21 cellular contexts compared by ENCODE assay signal in genomic region chr6:100592929-100593328, GRCh38.
DNase-seq lines count a peak whose midpoint lies in the region; ATAC-seq and TF ChIP-seq lines count a peak whose summit lies in the region.
"Had no signal": no experiment of that assay in that cellular context is flagged by ENCODE, and none has a peak within 500 bp of the region (broad histone marks: within the 10 kb centered on the region; RNA-seq: fewer than 3 reads in every experiment).

No MANE protein-coding gene starts in this region.

- H3K4me1 Mint-ChIP-seq in stimulated activated memory B cell treated with anti-CD40 and anti-IgM and Interleukin-4, amounts not matched to agents 10 μg/mL and 1 μg/mL and 100 μg/mL, for 72 hours: no peaks in the 10 kb centered on the region
- H3K4me1 Mint-ChIP-seq: activated T-helper 17 cell treated with anti-CD3 and anti-CD28 coated beads, Interleukin-2, amount 50 U/mL, for 72 hours; stimulated activated naive B cell treated with anti-CD40 and anti-IgM and Interleukin-4, amounts not matched to agents 10 μg/mL and 1 μg/mL and 100 μg/mL, for 72 hours had no signal

- H3K27me3 Mint-ChIP-seq in stimulated activated memory B cell treated with anti-CD40 and anti-IgM and Interleukin-4, amounts not matched to agents 10 μg/mL and 1 μg/mL and 100 μg/mL, for 72 hours: no peaks in the 10 kb centered on the region
- H3K27me3 Mint-ChIP-seq: activated T-helper 17 cell treated with anti-CD3 and anti-CD28 coated beads, Interleukin-2, amount 50 U/mL, for 72 hours; dendritic cell treated with granulocyte-macrophage colony-stimulating factor and Interleukin-4, amounts not matched to agents 40 ng/mL and 50 ng/mL, for 4 days; stimulated activated naive B cell treated with anti-CD40 and anti-IgM and Interleukin-4, amounts not matched to agents 10 μg/mL and 1 μg/mL and 100 μg/mL, for 72 hours had no signal

- no peak overlapping the region for H3K27ac ChIP-seq in esophagus squamous epithelium
- H3K27ac ChIP-seq: BLaER1, GM23248, lower lobe of right lung, PC-9 had no signal

- H3K36me3 ChIP-seq in esophagus squamous epithelium: peaks cover 0 to 41% (median 0%) of the 10 kb centered on the region in 3 donors

- H3K27me3 ChIP-seq in esophagus squamous epithelium: no peaks in the 10 kb centered on the region
- H3K27me3 ChIP-seq: BLaER1 had no signal

- no peak overlapping the region for H3K27ac Mint-ChIP-seq in stimulated activated memory B cell treated with anti-CD40 and anti-IgM and Interleukin-4, amounts not matched to agents 10 μg/mL and 1 μg/mL and 100 μg/mL, for 72 hours
- H3K27ac Mint-ChIP-seq: activated T-helper 17 cell treated with anti-CD3 and anti-CD28 coated beads, Interleukin-2, amount 50 U/mL, for 72 hours; dendritic cell treated with granulocyte-macrophage colony-stimulating factor and Interleukin-4, amounts not matched to agents 40 ng/mL and 50 ng/mL, for 4 days; natural killer cell; stimulated activated naive B cell treated with anti-CD40 and anti-IgM and Interleukin-4, amounts not matched to agents 10 μg/mL and 1 μg/mL and 100 μg/mL, for 72 hours; T-helper 1 cell treated with Interleukin-12 subunit alpha and Interleukin-12 subunit beta and Interleukin-4 antibody, amounts not matched to agents 30 μg/mL and 1 μg/mL, for 36 hours had no signal

- no peak for TF ChIP-seq POLR2A in esophagus squamous epithelium (IDR thresholded peaks at IDR 0.05)

- TF ChIP-seq CTCF in esophagus squamous epithelium (IDR thresholded peaks at IDR 0.05): no peak

- intact Hi-C loops in esophagus squamous epithelium (cut with DNase I): no loop called here

- H3K4me3 ChIP-seq in esophagus squamous epithelium: no peak overlapping the region
- H3K4me3 ChIP-seq: BLaER1, GM23248, lower lobe of right lung, PC-9 had no signal

- no peak overlapping the region for H3K4me3 Mint-ChIP-seq in stimulated activated memory B cell treated with anti-CD40 and anti-IgM and Interleukin-4, amounts not matched to agents 10 μg/mL and 1 μg/mL and 100 μg/mL, for 72 hours
- H3K4me3 Mint-ChIP-seq: activated T-helper 17 cell treated with anti-CD3 and anti-CD28 coated beads, Interleukin-2, amount 50 U/mL, for 72 hours; dendritic cell treated with granulocyte-macrophage colony-stimulating factor and Interleukin-4, amounts not matched to agents 40 ng/mL and 50 ng/mL, for 4 days; natural killer cell; stimulated activated naive B cell treated with anti-CD40 and anti-IgM and Interleukin-4, amounts not matched to agents 10 μg/mL and 1 μg/mL and 100 μg/mL, for 72 hours; T-helper 1 cell treated with Interleukin-12 subunit alpha and Interleukin-12 subunit beta and Interleukin-4 antibody, amounts not matched to agents 30 μg/mL and 1 μg/mL, for 36 hours had no signal

- DNase-seq in NCI-H1417 treated with DMSO at 0.1 percent for 48 hours (lab: John Stamatoyannopoulos, UW) (peak; percentile 100), NCI-H69 (lab: John Stamatoyannopoulos, UW) (peak; percentile 100), left kidney (ENCODE audit: low read depth, low spot score) (peak; percentile 65), T-helper 9 cell (no peak), esophagus squamous epithelium (lab: John Stamatoyannopoulos, UW) (no peak)
- DNase-seq in stimulated activated naive CD4-positive, alpha-beta T cell treated with Interleukin-2 at 50 U/mL for 16 hours (lab: John Stamatoyannopoulos, UW): no peak
- DNase-seq: activated CD4-positive, alpha-beta T cell treated with anti-CD3 and anti-CD28 coated beads for 48 hours; aorta; GM23248; lower lobe of right lung; natural killer cell; PC-9; right cardiac atrium; stimulated activated CD4-positive, alpha-beta T cell treated with anti-CD3 and anti-CD28 coated beads, Interleukin-4, amount 100 ng/mL, for 24 hours; stimulated activated naive B cell treated with anti-CD40 and anti-IgM and Interleukin-4, amounts not matched to agents 10 μg/mL and 1 μg/mL and 100 μg/mL, for 72 hours had no signal

- peaks cover 49% of the 10 kb centered on the region for H3K36me3 Mint-ChIP-seq in stimulated activated memory B cell treated with anti-CD40 and anti-IgM and Interleukin-4, amounts not matched to agents 10 μg/mL and 1 μg/mL and 100 μg/mL, for 72 hours

- WGBS in esophagus squamous epithelium, 2 donors: 68 to 83% methylated on average over 3 of the region's 3 CpGs

- no peaks in the 10 kb centered on the region for H3K9me3 Mint-ChIP-seq in stimulated activated memory B cell treated with anti-CD40 and anti-IgM and Interleukin-4, amounts not matched to agents 10 μg/mL and 1 μg/mL and 100 μg/mL, for 72 hours
- H3K9me3 Mint-ChIP-seq: activated T-helper 17 cell treated with anti-CD3 and anti-CD28 coated beads, Interleukin-2, amount 50 U/mL, for 72 hours; dendritic cell treated with granulocyte-macrophage colony-stimulating factor and Interleukin-4, amounts not matched to agents 40 ng/mL and 50 ng/mL, for 4 days; natural killer cell; stimulated activated naive B cell treated with anti-CD40 and anti-IgM and Interleukin-4, amounts not matched to agents 10 μg/mL and 1 μg/mL and 100 μg/mL, for 72 hours; T-helper 1 cell treated with Interleukin-12 subunit alpha and Interleukin-12 subunit beta and Interleukin-4 antibody, amounts not matched to agents 30 μg/mL and 1 μg/mL, for 36 hours had no signal

- H3K9me3 ChIP-seq in esophagus squamous epithelium: no peaks in the 10 kb centered on the region
- H3K9me3 ChIP-seq: BLaER1, lower lobe of right lung had no signal

- peak; percentile 50 for ATAC-seq in GM21423 (IDR thresholded peaks at IDR 0.05; ENCODE audit: unreplicated experiment)
- no peak for ATAC-seq in stimulated activated memory B cell treated with anti-CD40 and anti-IgM and Interleukin-4, amounts not matched to agents 10 μg/mL and 1 μg/mL and 100 μg/mL, for 72 hours
- ATAC-seq: activated T-helper 17 cell treated with anti-CD3 and anti-CD28 coated beads, Interleukin-2, amount 50 U/mL, for 72 hours; lower lobe of right lung; natural killer cell; right cardiac atrium; stimulated activated naive B cell treated with anti-CD40 and anti-IgM and Interleukin-4, amounts not matched to agents 10 μg/mL and 1 μg/mL and 100 μg/mL, for 72 hours had no signal

- H3K4me1 ChIP-seq in esophagus squamous epithelium: no peaks in the 10 kb centered on the region
- H3K4me1 ChIP-seq: BLaER1, lower lobe of right lung had no signal

Comparison
In these comparisons a context has a peak if more than half of its experiments do, and no peak if none do; other contexts are left out.
1. DNase-seq: peak in NCI-H1417 treated with DMSO at 0.1 percent for 48 hours (single experiment), NCI-H69 (single experiment) and left kidney (single experiment); none in T-helper 9 cell (single experiment), esophagus squamous epithelium (single experiment) and stimulated activated naive CD4-positive, alpha-beta T cell treated with Interleukin-2 at 50 U/mL for 16 hours (single experiment).